In the genomic region with DNA sequence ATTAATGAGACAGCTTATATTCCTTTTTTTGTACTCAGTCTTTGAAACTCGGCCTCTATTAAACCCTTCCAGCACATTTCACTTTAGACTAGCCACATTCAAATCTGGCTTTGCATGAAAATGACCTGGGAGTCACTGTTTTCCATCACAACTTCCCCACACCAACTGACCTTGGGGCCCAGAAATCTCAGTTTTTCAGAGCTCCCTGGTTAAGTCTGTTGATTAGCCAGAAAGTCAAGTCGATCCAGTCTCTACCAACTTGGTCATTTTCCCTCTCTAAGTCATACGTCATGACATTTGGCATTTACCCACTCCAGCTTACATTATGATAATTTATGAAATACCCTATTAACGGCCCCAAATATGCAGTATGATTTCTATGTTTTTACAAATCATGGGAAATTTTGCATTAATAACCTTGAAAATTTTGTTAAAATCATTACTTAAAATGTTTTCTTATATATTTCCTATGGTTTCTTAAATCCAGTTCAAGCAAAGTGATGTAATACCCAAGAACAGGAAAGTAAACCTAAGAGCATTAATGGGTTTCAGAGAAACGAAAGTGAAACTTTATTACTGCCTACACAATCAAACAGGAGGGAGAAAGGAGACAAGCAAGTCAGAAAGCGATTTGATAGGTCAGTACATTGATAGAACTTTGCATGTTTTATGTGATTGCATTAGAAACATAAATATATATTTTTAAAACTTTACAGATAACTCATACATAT, we compare ENCODE assay signal across 7 cellular contexts.
A peak's percentile ranks its signal among the peaks of the same experiment; 100 is the strongest.
DNase-seq lines count a peak whose midpoint lies in the region; ATAC-seq and TF ChIP-seq lines count a peak whose summit lies in the region.

No MANE protein-coding gene starts in this region.

- H3K9me3 ChIP-seq in HCT116 (ENCODE audit: control insufficient read depth in 1 of 2, insufficient read depth in 1 of 2, low read depth in 1 of 2, low read length in 2 of 2) (no peaks in the 10 kb centered on the region), mesenchymal stem cell (ENCODE audit: control insufficient read depth, low read length) (no peaks in the 10 kb centered on the region)

- ATAC-seq in GM18502 (IDR thresholded peaks at IDR 0.05; ENCODE audit: poor library complexity, unreplicated experiment) (peak; percentile 80), HCT116 (no peak), GM19328 (IDR thresholded peaks at IDR 0.05; ENCODE audit: unreplicated experiment) (no peak)

- H2BK12ac ChIP-seq in mesenchymal stem cell (ENCODE audit: low read length in 2 of 2), result peak overlapping the region in 1 of 2 experiments; percentile 28

- no peak for TF ChIP-seq CTCF in HCT116 (IDR thresholded peaks at IDR 0.05 in 2 of 3, conservative IDR thresholded peaks at IDR 0.05 in 1 of 3; ENCODE audit: borderline replicate concordance in 1 of 3, insufficient read depth in 1 of 3, low read depth in 2 of 3, low read length in 2 of 3)

- BruUV-seq in HCT116 (replicated peaks; lab: Mats Ljungman, UMichigan), result no TSS peak

- H3K4me3 ChIP-seq in HCT116 (replicated peaks in 1 of 2; ENCODE audit: low read depth in 1 of 2, low read length in 2 of 2), result no peak overlapping the region
- H3K4me3 ChIP-seq in mesenchymal stem cell (ENCODE audit: insufficient read depth in 1 of 2, low read depth in 1 of 2, low read length in 2 of 2), result peak overlapping the region in 1 of 2 experiments; percentile 66

- H2BK15ac ChIP-seq in mesenchymal stem cell (ENCODE audit: low read depth, poor library complexity, severe bottlenecking), result no peak overlapping the region

- peak overlapping the region; percentile 54 for H2AK5ac ChIP-seq in mesenchymal stem cell (ENCODE audit: low read length, severe bottlenecking)

- H3K18ac ChIP-seq in mesenchymal stem cell (ENCODE audit: low read depth in 1 of 2, low read length in 2 of 2), result peak overlapping the region in 1 of 2 experiments; percentile 52

- H3K36me3 ChIP-seq in HCT116 (ENCODE audit: control insufficient read depth in 1 of 2, insufficient read depth in 2 of 2, low read length in 2 of 2), result no peaks in the 10 kb centered on the region
- H3K36me3 ChIP-seq in mesenchymal stem cell (ENCODE audit: control insufficient read depth in 1 of 2, insufficient read depth in 2 of 2, low read depth in 1 of 2, low read length in 2 of 2), result peaks cover 0 to 3% of the 10 kb centered on the region in 2 experiments

- H2AFZ ChIP-seq in HCT116 (ENCODE audit: low read depth, low read length, poor library complexity, severe bottlenecking), result no peak overlapping the region
- no peak overlapping the region for H2AFZ ChIP-seq in mesenchymal stem cell (ENCODE audit: low read depth, low read length)

- POLR2A ChIA-PET in HCT116 (lab: Charles Lee), result no interaction called here

- TF ChIP-seq RAD21 in HCT116 (IDR thresholded peaks at IDR 0.05; ENCODE audit: low read depth), result no peak

- H3K27me3 ChIP-seq in HCT116 (ENCODE audit: insufficient read depth, low read length) (no peaks in the 10 kb centered on the region), mesenchymal stem cell (ENCODE audit: control insufficient read depth in 1 of 2, insufficient read depth in 1 of 2, low read length in 2 of 2) (no peaks in the 10 kb centered on the region)

- 77% methylated on average over 2 of the region's 6 CpGs for WGBS in mesenchymal stem cell

- TF ChIP-seq POLR2A in HCT116 (IDR thresholded peaks at IDR 0.05; ENCODE audit: borderline replicate concordance, extremely low read depth, insufficient read depth, insufficient read length), result no peak

- H2BK5ac ChIP-seq in mesenchymal stem cell (ENCODE audit: low read depth, low read length, poor library complexity, severe bottlenecking), result no peak overlapping the region

- CTCF ChIA-PET in HCT116 (lab: Charles Lee), result no interaction called here

- H3K4me2 ChIP-seq in HCT116 (ENCODE audit: low read length) (peak overlapping the region; percentile 1; the same call in 1 of the 2 replicates), mesenchymal stem cell (ENCODE audit: low read length, poor library complexity, severe bottlenecking) (no peak overlapping the region)

- no peak overlapping the region for H2BK120ac ChIP-seq in mesenchymal stem cell (ENCODE audit: low read depth, low read length)

- H3K27ac ChIP-seq in HCT116 (ENCODE audit: low read depth, low read length), result no peak overlapping the region
- H3K27ac ChIP-seq in caudate nucleus (ENCODE audit: low read depth, low read length), result peak overlapping the region; percentile 14
- H3K27ac ChIP-seq in mesenchymal stem cell (ENCODE audit: low read length, poor library complexity, severe bottlenecking), result peak overlapping the region; percentile 2

- H3K23ac ChIP-seq in mesenchymal stem cell (ENCODE audit: low read length in 2 of 2), result no peak overlapping the region

- H3K9ac ChIP-seq in HCT116 (ENCODE audit: low read length), result no peak overlapping the region
- peak overlapping the region; percentile 88 for H3K9ac ChIP-seq in mesenchymal stem cell (ENCODE audit: low read length)

- RAD21 ChIA-PET in HCT116 (lab: Charles Lee; ENCODE audit: low non-redundant PET in 1 of 2, low total read pairs in 2 of 2, uncharacterized antibody in 2 of 2, unreplicated experiment in 2 of 2), result no interaction called here

- peak overlapping the region; percentile 19 for H4K8ac ChIP-seq in mesenchymal stem cell (ENCODE audit: low read length)

- DNase-seq in HCT116 (ENCODE audit: low read depth, low spot score) (no peak), NCI-H526 treated with DMSO at 0.1 percent for 48 hours (lab: John Stamatoyannopoulos, UW) (peak; percentile 58), caudate nucleus (lab: John Stamatoyannopoulos, UW) (no peak), mesenchymal stem cell (peak; percentile 87), AG08396 (ENCODE audit: low spot score) (no peak)

- intact Hi-C loops in HCT116 (cut with micrococcal nuclease), result no loop called here

- H4K91ac ChIP-seq in mesenchymal stem cell (ENCODE audit: low read length), result no peak overlapping the region

- H3K14ac ChIP-seq in mesenchymal stem cell (ENCODE audit: low read length in 2 of 2), result no peak overlapping the region

- peaks cover 15 to 34% of the 10 kb centered on the region in 2 experiments for H3K4me1 ChIP-seq in HCT116 (ENCODE audit: control insufficient read depth in 1 of 2, insufficient read depth in 2 of 2, low read length in 2 of 2)
- peaks cover 13% of the 10 kb centered on the region for H3K4me1 ChIP-seq in mesenchymal stem cell (ENCODE audit: control insufficient read depth, insufficient read depth, low read depth, low read length)

- peaks cover 16% of the 10 kb centered on the region for H3K79me1 ChIP-seq in mesenchymal stem cell (replicated peaks; ENCODE audit: low read length, poor library complexity, severe bottlenecking)

- no peaks in the 10 kb centered on the region for H3K9me2 ChIP-seq in HCT116 (ENCODE audit: insufficient read depth)

- no peaks in the 10 kb centered on the region for H4K20me1 ChIP-seq in HCT116 (ENCODE audit: insufficient read depth)

- H3K79me2 ChIP-seq in HCT116 (ENCODE audit: insufficient read depth, low read length), result peaks cover 44% of the 10 kb centered on the region

- H3K4ac ChIP-seq in mesenchymal stem cell (ENCODE audit: low read depth in 1 of 2, low read length in 2 of 2), result no peak overlapping the region

TF ChIP-seq in HCT116, 20 proteins besides CTCF, POLR2A, EP300 and RAD21:
- TF ChIP-seq, protein P1, sequence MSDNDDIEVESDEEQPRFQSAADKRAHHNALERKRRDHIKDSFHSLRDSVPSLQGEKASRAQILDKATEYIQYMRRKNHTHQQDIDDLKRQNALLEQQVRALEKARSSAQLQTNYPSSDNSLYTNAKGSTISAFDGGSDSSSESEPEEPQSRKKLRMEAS (IDR thresholded peaks at IDR 0.05), result no peak
- TF ChIP-seq EZH2 (IDR thresholded peaks at IDR 0.05), result no peak
- TF ChIP-seq FOSL1 (IDR thresholded peaks at IDR 0.05; ENCODE audit: low read depth), result no peak
- no peak for TF ChIP-seq SIN3A (IDR thresholded peaks at IDR 0.05; ENCODE audit: low read depth)
- TF ChIP-seq ELF1 (IDR thresholded peaks at IDR 0.05; ENCODE audit: borderline replicate concordance, low read depth), result no peak
- TF ChIP-seq, protein P2, sequence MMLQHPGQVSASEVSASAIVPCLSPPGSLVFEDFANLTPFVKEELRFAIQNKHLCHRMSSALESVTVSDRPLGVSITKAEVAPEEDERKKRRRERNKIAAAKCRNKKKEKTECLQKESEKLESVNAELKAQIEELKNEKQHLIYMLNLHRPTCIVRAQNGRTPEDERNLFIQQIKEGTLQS (IDR thresholded peaks at IDR 0.05), result no peak
- TF ChIP-seq, protein P3, sequence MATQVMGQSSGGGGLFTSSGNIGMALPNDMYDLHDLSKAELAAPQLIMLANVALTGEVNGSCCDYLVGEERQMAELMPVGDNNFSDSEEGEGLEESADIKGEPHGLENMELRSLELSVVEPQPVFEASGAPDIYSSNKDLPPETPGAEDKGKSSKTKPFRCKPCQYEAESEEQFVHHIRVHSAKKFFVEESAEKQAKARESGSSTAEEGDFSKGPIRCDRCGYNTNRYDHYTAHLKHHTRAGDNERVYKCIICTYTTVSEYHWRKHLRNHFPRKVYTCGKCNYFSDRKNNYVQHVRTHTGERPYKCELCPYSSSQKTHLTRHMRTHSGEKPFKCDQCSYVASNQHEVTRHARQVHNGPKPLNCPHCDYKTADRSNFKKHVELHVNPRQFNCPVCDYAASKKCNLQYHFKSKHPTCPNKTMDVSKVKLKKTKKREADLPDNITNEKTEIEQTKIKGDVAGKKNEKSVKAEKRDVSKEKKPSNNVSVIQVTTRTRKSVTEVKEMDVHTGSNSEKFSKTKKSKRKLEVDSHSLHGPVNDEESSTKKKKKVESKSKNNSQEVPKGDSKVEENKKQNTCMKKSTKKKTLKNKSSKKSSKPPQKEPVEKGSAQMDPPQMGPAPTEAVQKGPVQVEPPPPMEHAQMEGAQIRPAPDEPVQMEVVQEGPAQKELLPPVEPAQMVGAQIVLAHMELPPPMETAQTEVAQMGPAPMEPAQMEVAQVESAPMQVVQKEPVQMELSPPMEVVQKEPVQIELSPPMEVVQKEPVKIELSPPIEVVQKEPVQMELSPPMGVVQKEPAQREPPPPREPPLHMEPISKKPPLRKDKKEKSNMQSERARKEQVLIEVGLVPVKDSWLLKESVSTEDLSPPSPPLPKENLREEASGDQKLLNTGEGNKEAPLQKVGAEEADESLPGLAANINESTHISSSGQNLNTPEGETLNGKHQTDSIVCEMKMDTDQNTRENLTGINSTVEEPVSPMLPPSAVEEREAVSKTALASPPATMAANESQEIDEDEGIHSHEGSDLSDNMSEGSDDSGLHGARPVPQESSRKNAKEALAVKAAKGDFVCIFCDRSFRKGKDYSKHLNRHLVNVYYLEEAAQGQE (IDR thresholded peaks at IDR 0.05; ENCODE audit: low read depth), result no peak
- TF ChIP-seq ZFX (IDR thresholded peaks at IDR 0.05), result no peak

Comparison
In these comparisons a context has a peak if more than half of its experiments do, and no peak if none do; other contexts are left out.
1. DNase-seq: peak in NCI-H526 treated with DMSO at 0.1 percent for 48 hours (single experiment) and mesenchymal stem cell (single experiment); none in HCT116 (single experiment), caudate nucleus (0 of 61) and AG08396 (single experiment).